In the genomic region with DNA sequence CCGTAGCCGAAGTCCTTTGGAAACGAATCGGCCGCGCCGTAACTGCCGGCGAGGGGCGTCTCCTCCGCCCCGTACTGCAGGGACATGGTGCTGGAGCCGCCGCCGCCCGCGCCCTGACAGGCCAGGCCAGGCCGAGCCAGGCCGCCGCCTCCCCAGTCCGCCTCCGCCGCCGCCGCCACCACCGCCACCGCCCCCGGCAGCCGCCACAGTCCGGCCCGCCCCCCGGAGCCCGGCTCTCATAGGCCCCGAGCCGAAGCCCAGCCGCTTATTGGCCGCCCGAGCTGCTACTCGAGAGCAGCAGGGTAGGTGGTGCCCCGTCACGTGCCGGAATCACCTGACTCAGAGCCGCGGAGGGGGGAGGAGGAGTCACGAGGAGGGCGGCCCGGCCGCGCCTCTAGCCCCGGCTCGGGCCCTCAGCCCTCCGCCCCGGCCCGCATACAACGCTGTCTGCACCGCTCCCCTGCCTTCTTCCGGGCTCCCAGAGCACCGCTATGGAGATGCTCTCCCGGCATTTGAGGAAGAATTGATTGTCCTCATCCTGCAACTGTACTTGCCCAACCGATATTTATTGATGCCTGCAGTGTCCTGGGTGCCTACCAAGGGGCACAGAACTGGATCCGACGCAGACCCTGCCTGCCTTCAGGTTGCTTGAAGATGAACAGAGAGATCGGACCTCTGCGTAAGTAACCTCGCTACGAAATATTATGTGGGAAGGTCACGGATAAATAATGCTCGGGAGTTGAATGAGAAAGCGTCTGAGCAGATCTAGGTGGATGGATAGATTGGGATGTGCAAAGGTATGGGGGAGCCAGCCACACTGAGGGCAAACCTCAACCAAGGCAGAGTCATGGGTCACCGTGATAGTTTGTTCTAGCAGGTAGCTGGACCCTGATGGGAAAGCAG, we compare ENCODE assay signal across 1 cellular context.
TF ChIP-seq lines count a peak whose summit lies in the region.

A gene with protein sequence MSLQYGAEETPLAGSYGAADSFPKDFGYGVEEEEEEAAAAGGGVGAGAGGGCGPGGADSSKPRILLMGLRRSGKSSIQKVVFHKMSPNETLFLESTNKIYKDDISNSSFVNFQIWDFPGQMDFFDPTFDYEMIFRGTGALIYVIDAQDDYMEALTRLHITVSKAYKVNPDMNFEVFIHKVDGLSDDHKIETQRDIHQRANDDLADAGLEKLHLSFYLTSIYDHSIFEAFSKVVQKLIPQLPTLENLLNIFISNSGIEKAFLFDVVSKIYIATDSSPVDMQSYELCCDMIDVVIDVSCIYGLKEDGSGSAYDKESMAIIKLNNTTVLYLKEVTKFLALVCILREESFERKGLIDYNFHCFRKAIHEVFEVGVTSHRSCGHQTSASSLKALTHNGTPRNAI (minus strand): TSS at position 212 of the 903 bp plus-strand sequence. CDS start 126 bp downstream, at position 86.

TF ChIP-seq in HepG2, 621 proteins besides CTCF, POLR2A, EP300 and RAD21 (continued from another document and continues in another):
- TF ChIP-seq, protein P1, sequence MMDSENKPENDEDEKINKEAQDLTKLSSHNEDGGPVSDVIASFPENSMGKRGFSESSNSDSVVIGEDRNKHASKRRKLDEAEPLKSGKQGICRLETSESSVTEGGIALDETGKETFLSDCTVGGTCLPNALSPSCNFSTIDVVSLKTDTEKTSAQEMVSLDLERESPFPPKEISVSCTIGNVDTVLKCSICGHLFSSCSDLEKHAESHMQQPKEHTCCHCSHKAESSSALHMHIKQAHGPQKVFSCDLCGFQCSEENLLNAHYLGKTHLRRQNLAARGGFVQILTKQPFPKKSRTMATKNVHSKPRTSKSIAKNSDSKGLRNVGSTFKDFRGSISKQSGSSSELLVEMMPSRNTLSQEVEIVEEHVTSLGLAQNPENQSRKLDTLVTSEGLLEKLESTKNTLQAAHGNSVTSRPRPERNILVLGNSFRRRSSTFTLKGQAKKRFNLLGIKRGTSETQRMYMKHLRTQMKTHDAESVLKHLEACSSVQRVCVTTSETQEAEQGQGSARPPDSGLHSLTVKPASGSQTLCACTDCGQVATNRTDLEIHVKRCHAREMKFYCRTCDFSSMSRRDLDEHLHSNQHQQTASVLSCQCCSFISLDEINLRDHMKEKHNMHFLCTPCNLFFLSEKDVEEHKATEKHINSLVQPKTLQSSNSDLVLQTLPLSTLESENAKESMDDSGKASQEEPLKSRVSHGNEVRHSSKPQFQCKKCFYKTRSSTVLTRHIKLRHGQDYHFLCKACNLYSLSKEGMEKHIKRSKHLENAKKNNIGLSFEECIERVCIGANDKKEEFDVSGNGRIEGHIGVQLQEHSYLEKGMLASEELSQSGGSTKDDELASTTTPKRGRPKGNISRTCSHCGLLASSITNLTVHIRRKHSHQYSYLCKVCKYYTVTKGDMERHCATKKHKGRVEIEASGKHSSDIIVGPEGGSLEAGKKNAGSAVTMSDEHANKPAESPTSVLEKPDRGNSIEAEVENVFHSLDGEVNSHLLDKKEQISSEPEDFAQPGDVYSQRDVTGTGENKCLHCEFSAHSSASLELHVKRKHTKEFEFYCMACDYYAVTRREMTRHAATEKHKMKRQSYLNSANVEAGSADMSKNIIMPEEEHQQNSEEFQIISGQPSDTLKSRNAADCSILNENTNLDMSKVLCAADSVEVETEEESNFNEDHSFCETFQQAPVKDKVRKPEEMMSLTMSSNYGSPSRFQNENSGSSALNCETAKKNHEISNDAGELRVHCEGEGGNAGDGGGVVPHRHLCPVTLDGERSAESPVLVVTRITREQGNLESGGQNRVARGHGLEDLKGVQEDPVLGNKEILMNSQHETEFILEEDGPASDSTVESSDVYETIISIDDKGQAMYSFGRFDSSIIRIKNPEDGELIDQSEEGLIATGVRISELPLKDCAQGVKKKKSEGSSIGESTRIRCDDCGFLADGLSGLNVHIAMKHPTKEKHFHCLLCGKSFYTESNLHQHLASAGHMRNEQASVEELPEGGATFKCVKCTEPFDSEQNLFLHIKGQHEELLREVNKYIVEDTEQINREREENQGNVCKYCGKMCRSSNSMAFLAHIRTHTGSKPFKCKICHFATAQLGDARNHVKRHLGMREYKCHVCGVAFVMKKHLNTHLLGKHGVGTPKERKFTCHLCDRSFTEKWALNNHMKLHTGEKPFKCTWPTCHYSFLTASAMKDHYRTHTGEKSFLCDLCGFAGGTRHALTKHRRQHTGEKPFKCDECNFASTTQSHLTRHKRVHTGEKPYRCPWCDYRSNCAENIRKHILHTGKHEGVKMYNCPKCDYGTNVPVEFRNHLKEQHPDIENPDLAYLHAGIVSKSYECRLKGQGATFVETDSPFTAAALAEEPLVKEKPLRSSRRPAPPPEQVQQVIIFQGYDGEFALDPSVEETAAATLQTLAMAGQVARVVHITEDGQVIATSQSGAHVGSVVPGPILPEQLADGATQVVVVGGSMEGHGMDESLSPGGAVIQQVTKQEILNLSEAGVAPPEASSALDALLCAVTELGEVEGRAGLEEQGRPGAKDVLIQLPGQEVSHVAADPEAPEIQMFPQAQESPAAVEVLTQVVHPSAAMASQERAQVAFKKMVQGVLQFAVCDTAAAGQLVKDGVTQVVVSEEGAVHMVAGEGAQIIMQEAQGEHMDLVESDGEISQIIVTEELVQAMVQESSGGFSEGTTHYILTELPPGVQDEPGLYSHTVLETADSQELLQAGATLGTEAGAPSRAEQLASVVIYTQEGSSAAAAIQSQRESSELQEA (CRISPR knock-in tag; IDR thresholded peaks at IDR 0.05; ENCODE audit: not compliant biosample characterization) = peak; percentile 55
- TF ChIP-seq MXI1 (IDR thresholded peaks at IDR 0.05; ENCODE audit: borderline replicate concordance, low read depth, low read length) (peak; percentile 85; the same call in 1 of the 3 replicates), ZNF607 (CRISPR knock-in tag; IDR thresholded peaks at IDR 0.05; ENCODE audit: borderline replicate concordance) (0 out of 2 replicates have a peak, but pooled peaks have one; percentile 30), SCMH1 (CRISPR knock-in tag; IDR thresholded peaks at IDR 0.05; ENCODE audit: borderline replicate concordance) (no peak), ZNF44 (CRISPR knock-in tag; IDR thresholded peaks at IDR 0.05) (no peak), THYN1 (CRISPR knock-in tag; IDR thresholded peaks at IDR 0.05; ENCODE audit: borderline replicate concordance, low read depth) (no peak), KLF12 (CRISPR knock-in tag; IDR thresholded peaks at IDR 0.05; ENCODE audit: borderline replicate concordance) (no peak), ZMYM4 (CRISPR knock-in tag; IDR thresholded peaks at IDR 0.05) (peak; percentile 90), ZSCAN21 (CRISPR knock-in tag; IDR thresholded peaks at IDR 0.05; ENCODE audit: borderline replicate concordance) (no peak; the same call in 1 of the 2 replicates)
- TF ChIP-seq, protein P2, sequence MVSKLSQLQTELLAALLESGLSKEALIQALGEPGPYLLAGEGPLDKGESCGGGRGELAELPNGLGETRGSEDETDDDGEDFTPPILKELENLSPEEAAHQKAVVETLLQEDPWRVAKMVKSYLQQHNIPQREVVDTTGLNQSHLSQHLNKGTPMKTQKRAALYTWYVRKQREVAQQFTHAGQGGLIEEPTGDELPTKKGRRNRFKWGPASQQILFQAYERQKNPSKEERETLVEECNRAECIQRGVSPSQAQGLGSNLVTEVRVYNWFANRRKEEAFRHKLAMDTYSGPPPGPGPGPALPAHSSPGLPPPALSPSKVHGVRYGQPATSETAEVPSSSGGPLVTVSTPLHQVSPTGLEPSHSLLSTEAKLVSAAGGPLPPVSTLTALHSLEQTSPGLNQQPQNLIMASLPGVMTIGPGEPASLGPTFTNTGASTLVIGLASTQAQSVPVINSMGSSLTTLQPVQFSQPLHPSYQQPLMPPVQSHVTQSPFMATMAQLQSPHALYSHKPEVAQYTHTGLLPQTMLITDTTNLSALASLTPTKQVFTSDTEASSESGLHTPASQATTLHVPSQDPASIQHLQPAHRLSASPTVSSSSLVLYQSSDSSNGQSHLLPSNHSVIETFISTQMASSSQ (IDR thresholded peaks at IDR 0.05; ENCODE audit: low read depth) = no peak
- TF ChIP-seq, protein P2 (CRISPR knock-in tag; IDR thresholded peaks at IDR 0.05; ENCODE audit: borderline replicate concordance) = no peak; the same call in 1 of the 2 replicates
- TF ChIP-seq, protein P3, sequence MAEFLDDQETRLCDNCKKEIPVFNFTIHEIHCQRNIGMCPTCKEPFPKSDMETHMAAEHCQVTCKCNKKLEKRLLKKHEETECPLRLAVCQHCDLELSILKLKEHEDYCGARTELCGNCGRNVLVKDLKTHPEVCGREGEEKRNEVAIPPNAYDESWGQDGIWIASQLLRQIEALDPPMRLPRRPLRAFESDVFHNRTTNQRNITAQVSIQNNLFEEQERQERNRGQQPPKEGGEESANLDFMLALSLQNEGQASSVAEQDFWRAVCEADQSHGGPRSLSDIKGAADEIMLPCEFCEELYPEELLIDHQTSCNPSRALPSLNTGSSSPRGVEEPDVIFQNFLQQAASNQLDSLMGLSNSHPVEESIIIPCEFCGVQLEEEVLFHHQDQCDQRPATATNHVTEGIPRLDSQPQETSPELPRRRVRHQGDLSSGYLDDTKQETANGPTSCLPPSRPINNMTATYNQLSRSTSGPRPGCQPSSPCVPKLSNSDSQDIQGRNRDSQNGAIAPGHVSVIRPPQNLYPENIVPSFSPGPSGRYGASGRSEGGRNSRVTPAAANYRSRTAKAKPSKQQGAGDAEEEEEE (CRISPR knock-in tag; IDR thresholded peaks at IDR 0.05; ENCODE audit: borderline replicate concordance) = no peak
- TF ChIP-seq, protein P4, sequence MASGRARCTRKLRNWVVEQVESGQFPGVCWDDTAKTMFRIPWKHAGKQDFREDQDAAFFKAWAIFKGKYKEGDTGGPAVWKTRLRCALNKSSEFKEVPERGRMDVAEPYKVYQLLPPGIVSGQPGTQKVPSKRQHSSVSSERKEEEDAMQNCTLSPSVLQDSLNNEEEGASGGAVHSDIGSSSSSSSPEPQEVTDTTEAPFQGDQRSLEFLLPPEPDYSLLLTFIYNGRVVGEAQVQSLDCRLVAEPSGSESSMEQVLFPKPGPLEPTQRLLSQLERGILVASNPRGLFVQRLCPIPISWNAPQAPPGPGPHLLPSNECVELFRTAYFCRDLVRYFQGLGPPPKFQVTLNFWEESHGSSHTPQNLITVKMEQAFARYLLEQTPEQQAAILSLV (CRISPR knock-in tag; IDR thresholded peaks at IDR 0.05; ENCODE audit: borderline replicate concordance) = peak; percentile 72; the same call in 1 of the 2 replicates
- TF ChIP-seq, protein P5, sequence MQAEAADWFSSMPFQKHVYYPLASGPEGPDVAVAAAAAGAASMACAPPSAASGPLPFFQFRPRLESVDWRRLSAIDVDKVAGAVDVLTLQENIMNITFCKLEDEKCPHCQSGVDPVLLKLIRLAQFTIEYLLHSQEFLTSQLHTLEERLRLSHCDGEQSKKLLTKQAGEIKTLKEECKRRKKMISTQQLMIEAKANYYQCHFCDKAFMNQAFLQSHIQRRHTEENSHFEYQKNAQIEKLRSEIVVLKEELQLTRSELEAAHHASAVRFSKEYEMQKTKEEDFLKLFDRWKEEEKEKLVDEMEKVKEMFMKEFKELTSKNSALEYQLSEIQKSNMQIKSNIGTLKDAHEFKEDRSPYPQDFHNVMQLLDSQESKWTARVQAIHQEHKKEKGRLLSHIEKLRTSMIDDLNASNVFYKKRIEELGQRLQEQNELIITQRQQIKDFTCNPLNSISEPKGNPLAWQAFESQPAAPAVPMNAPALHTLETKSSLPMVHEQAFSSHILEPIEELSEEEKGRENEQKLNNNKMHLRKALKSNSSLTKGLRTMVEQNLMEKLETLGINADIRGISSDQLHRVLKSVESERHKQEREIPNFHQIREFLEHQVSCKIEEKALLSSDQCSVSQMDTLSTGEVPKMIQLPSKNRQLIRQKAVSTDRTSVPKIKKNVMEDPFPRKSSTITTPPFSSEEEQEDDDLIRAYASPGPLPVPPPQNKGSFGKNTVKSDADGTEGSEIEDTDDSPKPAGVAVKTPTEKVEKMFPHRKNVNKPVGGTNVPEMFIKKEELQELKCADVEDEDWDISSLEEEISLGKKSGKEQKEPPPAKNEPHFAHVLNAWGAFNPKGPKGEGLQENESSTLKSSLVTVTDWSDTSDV (CRISPR knock-in tag; IDR thresholded peaks at IDR 0.05) = 0 out of 2 replicates have a peak, but pooled peaks have one; percentile 6
- TF ChIP-seq, protein P6, sequence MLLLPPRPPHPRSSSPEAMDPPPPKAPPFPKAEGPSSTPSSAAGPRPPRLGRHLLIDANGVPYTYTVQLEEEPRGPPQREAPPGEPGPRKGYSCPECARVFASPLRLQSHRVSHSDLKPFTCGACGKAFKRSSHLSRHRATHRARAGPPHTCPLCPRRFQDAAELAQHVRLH (CRISPR knock-in tag; IDR thresholded peaks at IDR 0.05; ENCODE audit: borderline replicate concordance, low read depth) = peak; percentile 54
- TF ChIP-seq, protein P7, sequence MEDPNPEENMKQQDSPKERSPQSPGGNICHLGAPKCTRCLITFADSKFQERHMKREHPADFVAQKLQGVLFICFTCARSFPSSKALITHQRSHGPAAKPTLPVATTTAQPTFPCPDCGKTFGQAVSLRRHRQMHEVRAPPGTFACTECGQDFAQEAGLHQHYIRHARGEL (CRISPR knock-in tag; IDR thresholded peaks at IDR 0.05) = no peak
- TF ChIP-seq, protein P8, sequence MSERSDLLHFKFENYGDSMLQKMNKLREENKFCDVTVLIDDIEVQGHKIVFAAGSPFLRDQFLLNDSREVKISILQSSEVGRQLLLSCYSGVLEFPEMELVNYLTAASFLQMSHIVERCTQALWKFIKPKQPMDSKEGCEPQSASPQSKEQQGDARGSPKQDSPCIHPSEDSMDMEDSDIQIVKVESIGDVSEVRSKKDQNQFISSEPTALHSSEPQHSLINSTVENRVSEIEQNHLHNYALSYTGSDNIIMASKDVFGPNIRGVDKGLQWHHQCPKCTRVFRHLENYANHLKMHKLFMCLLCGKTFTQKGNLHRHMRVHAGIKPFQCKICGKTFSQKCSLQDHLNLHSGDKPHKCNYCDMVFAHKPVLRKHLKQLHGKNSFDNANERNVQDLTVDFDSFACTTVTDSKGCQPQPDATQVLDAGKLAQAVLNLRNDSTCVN (CRISPR knock-in tag; IDR thresholded peaks at IDR 0.05; ENCODE audit: borderline replicate concordance) = no peak
